8 cellular contexts compared by ENCODE assay signal in the genomic region with DNA sequence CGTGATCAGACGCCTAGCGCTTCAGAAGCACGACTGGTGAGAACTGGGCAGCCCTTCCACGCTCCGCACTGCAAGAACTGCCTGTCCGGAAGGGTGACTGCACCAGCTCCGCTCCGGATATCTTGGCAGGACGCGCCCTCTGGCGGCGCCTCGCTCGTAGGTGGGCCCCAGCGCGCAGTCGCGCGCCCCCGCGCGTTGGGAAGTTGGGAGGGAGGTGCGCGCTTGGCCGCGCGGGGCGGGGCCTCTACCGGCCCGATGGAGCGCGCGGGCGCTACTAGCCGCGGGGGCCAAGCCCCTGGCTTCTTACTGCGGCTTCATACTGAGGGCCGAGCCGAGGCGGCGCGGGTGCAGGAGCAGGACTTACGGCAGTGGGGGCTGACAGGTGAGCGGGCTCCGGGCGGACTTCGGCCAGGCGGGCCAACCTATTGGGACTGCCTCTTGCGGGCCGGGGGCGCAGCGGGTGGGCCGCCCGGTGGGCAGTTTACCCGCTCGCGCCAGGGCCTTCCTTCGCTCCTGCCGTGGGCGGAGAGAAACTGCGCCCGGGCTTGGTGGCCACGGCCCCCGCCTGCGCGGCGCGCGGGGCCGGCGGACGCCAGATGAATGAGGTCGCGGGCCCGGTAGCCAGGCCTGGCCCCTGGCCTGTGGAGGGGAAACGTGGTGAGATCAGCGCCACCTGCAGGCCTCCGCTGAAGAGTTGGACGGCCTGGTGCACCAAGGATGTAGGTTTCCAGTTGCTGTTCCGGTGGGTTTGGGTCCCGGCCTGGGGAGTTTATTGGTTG. TPM values are rescaled to one million over a fixed set of nuclear protein-coding genes. Genes with fewer than 3 reads are reported as not detected.
DNase-seq lines count a peak whose midpoint lies in the region; TF ChIP-seq lines count a peak whose summit lies in the region.

CHD1L (plus strand) TSS at position 236 of the 779 bp plus-strand sequence; CDS start at position 256, 20 bp downstream.

- H2AFZ ChIP-seq in Loucy (ENCODE audit: low read length) (peak within 1 kb of the TSS; percentile 97), neural cell (ENCODE audit: low read depth, low read length) (peak within 1 kb of the TSS; percentile 80)

- H3K9me2 ChIP-seq in Loucy (replicated peaks; ENCODE audit: low read depth, low read length) (no peaks in the 10 kb centered on the region), neural cell (ENCODE audit: insufficient read depth, low read length) (no peaks in the 10 kb centered on the region)

- DNase-seq in H7, result peak; percentile 91
- DNase-seq in activated effector memory CD4-positive, alpha-beta T cell treated with Interleukin-2 at 50 U/mL for 16 hours, result peak; percentile 93
- peak; percentile 93 for DNase-seq in fibroblast of the conjunctiva (ENCODE audit: low read depth)
- peak; percentile 98 for DNase-seq in stomach

- H3K4me2 ChIP-seq in Loucy (ENCODE audit: low read depth, low read length, poor library complexity, severe bottlenecking) (peak within 1 kb of the TSS; percentile 95), neural cell (ENCODE audit: low read length) (peak within 1 kb of the TSS; percentile 76)

- no peaks in the 10 kb centered on the region for H3K36me3 ChIP-seq in ES-I3 (ENCODE audit: insufficient read depth, low read length)
- H3K36me3 ChIP-seq in H7 (replicated peaks; ENCODE audit: control insufficient read depth, insufficient read depth, low read length), result no peaks in the 10 kb centered on the region
- no peaks in the 10 kb centered on the region for H3K36me3 ChIP-seq in Loucy (ENCODE audit: insufficient read depth, low read length)
- no peaks in the 10 kb centered on the region for H3K36me3 ChIP-seq in neural cell (ENCODE audit: insufficient read depth, low read length)
- no peaks in the 10 kb centered on the region for H3K36me3 ChIP-seq in stomach

- H3K9ac ChIP-seq in ES-I3 (ENCODE audit: low read depth, low read length) (peak within 1 kb of the TSS; percentile 89), Loucy (ENCODE audit: low read depth, low read length, poor library complexity, severe bottlenecking) (peak within 1 kb of the TSS; percentile 93), neural cell (ENCODE audit: low read length) (peak within 1 kb of the TSS; percentile 83)

- TF ChIP-seq CTCF in Loucy (conservative IDR thresholded peaks at IDR 0.05; ENCODE audit: low read length) (peak; percentile 78), neural cell (IDR thresholded peaks at IDR 0.05; ENCODE audit: poor library complexity, severe bottlenecking) (peak; percentile 97), stomach (IDR thresholded peaks at IDR 0.05) (peak in 6 of 7 experiments; percentile 64 to 96 (median 88))

- TF ChIP-seq EP300 in neural cell (conservative IDR thresholded peaks at IDR 0.05; ENCODE audit: poor library complexity, severe bottlenecking) (peak; percentile 41), stomach (IDR thresholded peaks at IDR 0.05) (no peak)

- H3K79me2 ChIP-seq in Loucy (ENCODE audit: insufficient read depth, low read length), result peaks cover 49% of the 10 kb centered on the region
- peaks cover 34% of the 10 kb centered on the region for H3K79me2 ChIP-seq in neural cell (replicated peaks; ENCODE audit: insufficient read depth, low read length)

- H4K20me1 ChIP-seq in Loucy (ENCODE audit: insufficient read depth, low read length, poor library complexity, severe bottlenecking) (peaks cover 46% of the 10 kb centered on the region), neural cell (ENCODE audit: insufficient read depth) (no peaks in the 10 kb centered on the region)

- WGBS in stomach, 5 donors, result 0 to 1% (median 0%) methylated on average over 34 to 82 of the region's 82 CpGs

- no peaks in the 10 kb centered on the region for H3K27me3 ChIP-seq in H7 (ENCODE audit: control insufficient read depth, insufficient read depth, low read length)
- H3K27me3 ChIP-seq in Loucy (ENCODE audit: insufficient read depth, low read length, poor library complexity, severe bottlenecking), result no peaks in the 10 kb centered on the region
- no peaks in the 10 kb centered on the region for H3K27me3 ChIP-seq in neural cell (ENCODE audit: insufficient read depth, low read depth, low read length)
- no peaks in the 10 kb centered on the region for H3K27me3 ChIP-seq in stomach

- peak; percentile 94 for TF ChIP-seq RAD21 in neural cell (conservative IDR thresholded peaks at IDR 0.05)

- peak within 1 kb of the TSS; percentile 67 for H3K27ac ChIP-seq in neural cell (ENCODE audit: low read length)
- peak within 1 kb of the TSS; percentile 95 to 98 (median 96) for H3K27ac ChIP-seq in stomach

- peaks cover 13% of the 10 kb centered on the region for H3K4me1 ChIP-seq in ES-I3 (ENCODE audit: insufficient read depth, low read length)
- peaks cover 42% of the 10 kb centered on the region for H3K4me1 ChIP-seq in Loucy (ENCODE audit: insufficient read depth, low read length, poor library complexity, severe bottlenecking)
- peaks cover 14 to 65% (median 31%) of the 10 kb centered on the region in 4 donors for H3K4me1 ChIP-seq in stomach

- TF ChIP-seq POLR2A in Raji (IDR thresholded peaks at IDR 0.05; ENCODE audit: insufficient read depth, low read depth, low read length) (peak; percentile 75), stomach (IDR thresholded peaks at IDR 0.05) (no peak)

- intact Hi-C loops in stomach (cut with DNase I; ENCODE audit: low total_unique reads), result no loop called here

- H3K4me3 ChIP-seq in H7 (ENCODE audit: insufficient read depth, low read depth, low read length), result peak within 1 kb of the TSS; percentile 83
- peak within 1 kb of the TSS; percentile 89 for H3K4me3 ChIP-seq in Loucy (ENCODE audit: low read length, poor library complexity, severe bottlenecking)
- H3K4me3 ChIP-seq in neural cell (ENCODE audit: low read length), result peak within 1 kb of the TSS; percentile 95
- H3K4me3 ChIP-seq in stomach, result peak within 1 kb of the TSS; percentile 89 to 99 (median 96)

- H3F3A ChIP-seq in Loucy (ENCODE audit: low read depth) (no peaks in the 10 kb centered on the region), neural cell (ENCODE audit: insufficient read depth, low read length, poor library complexity, severe bottlenecking) (no peaks in the 10 kb centered on the region)

- H3K9me3 ChIP-seq in ES-I3 (ENCODE audit: control insufficient read depth, insufficient read depth, low read length) (no peaks in the 10 kb centered on the region), Loucy (ENCODE audit: insufficient read depth, low read depth, low read length) (no peaks in the 10 kb centered on the region), neural cell (ENCODE audit: low read length) (no peaks in the 10 kb centered on the region), stomach (no peaks in the 10 kb centered on the region)

TF ChIP-seq in neural cell, 6 proteins besides CTCF, POLR2A, EP300 and RAD21:
- TF ChIP-seq SMC3 (conservative IDR thresholded peaks at IDR 0.05; ENCODE audit: poor library complexity) (peak; percentile 83), MXI1 (conservative IDR thresholded peaks at IDR 0.05; ENCODE audit: poor library complexity, severe bottlenecking) (peak; percentile 75), REST (IDR thresholded peaks at IDR 0.05; ENCODE audit: borderline replicate concordance) (no peak), EZH2 (IDR thresholded peaks at IDR 0.05; ENCODE audit: borderline replicate concordance, insufficient read depth, low read length, poor library complexity, severe bottlenecking) (no peak), POLR2AphosphoS5 (IDR thresholded peaks at IDR 0.05) (peak; percentile 28), TAF1 (IDR thresholded peaks at IDR 0.05; ENCODE audit: low read depth) (no peak)

RNA-seq across cellular contexts. Expression of gene CHD1L, which starts in this region (rescaled TPM):
- total RNA-seq in H7 (2014; rRNA removed; shearing (Covaris generic)), result 71.7 and 80.0 TPM in 2 replicates
- polyA plus RNA-seq in neural cell (25.9 and 29.5 TPM in 2 replicates), stomach (10 to 100 TPM; 13.2 to 17.1 (median 15.1) TPM)
- polyA minus RNA-seq in neural cell, result 21.2 and 30.6 TPM in 2 replicates
- 10 to 100 TPM in 4 of 5 donors, 1 to 10 TPM in 1; 2.9 to 51.2 (median 12.9) TPM for total RNA-seq in stomach

Comparison
In these comparisons a context has a peak if more than half of its experiments do, and no peak if none do; other contexts are left out.
1. Peak in every context shown above with its lines: DNase-seq, H3K4me3 ChIP-seq and H3K27ac ChIP-seq.